19 cellular contexts compared by ENCODE assay signal in the genomic region with DNA sequence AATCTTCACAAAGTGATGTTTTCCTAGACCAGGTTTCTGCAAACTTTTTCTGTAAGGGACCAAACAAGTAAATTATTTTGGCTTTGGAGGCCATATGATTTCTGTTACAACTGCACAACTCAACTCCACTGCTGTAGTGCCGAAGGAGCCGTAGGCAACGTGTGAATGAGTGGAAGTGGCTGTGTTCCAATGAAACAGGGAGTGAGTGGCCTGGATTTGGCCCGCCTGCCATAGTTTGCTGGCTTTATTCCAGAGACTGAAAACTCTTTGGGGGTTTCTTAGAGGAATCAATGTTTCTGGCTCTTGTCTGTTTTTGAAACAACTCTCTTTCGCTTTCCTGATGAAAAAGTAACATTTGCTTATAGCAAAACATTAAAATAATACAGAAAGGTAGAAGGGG. TPM values are rescaled to one million over a fixed set of nuclear protein-coding genes. Genes with fewer than 3 reads are reported as not detected.
A peak's percentile ranks its signal among the peaks of the same experiment; 100 is the strongest.
DNase-seq lines count a peak whose midpoint lies in the region; ATAC-seq and TF ChIP-seq lines count a peak whose summit lies in the region.
"Had no signal": no experiment of that assay in that cellular context is flagged by ENCODE, and none has a peak within 500 bp of the region (broad histone marks: within the 10 kb centered on the region; RNA-seq: fewer than 3 reads in every experiment).

No MANE protein-coding gene starts in this region.

- dilution Hi-C loops in IMR-90 (cut with HindIII; ENCODE audit: low sequenced_read_pairs, unreplicated experiment) = no loop called here

- no peak for TF ChIP-seq RAD21 in IMR-90 (IDR thresholded peaks at IDR 0.05; ENCODE audit: low read length)

- H2BK15ac ChIP-seq in IMR-90 (ENCODE audit: low read depth, low read length) = no peak overlapping the region

- H3K9me1 ChIP-seq in IMR-90 (ENCODE audit: insufficient read depth, low read length) = no peaks in the 10 kb centered on the region

- H2BK5ac ChIP-seq in IMR-90 (ENCODE audit: low read depth, low read length, poor library complexity, severe bottlenecking) = no peak overlapping the region

- TF ChIP-seq CTCF in AG10803 (conservative IDR thresholded peaks at IDR 0.05; ENCODE audit: low read length) (no peak), IMR-90 (conservative IDR thresholded peaks at IDR 0.05; ENCODE audit: low read depth, low read length) (no peak), cardiac fibroblast (IDR thresholded peaks at IDR 0.05; ENCODE audit: low read depth, low read length) (no peak)

- H3K27ac ChIP-seq in IMR-90 (ENCODE audit: insufficient read depth, low read length) = no peak overlapping the region
- H3K27ac ChIP-seq: gastroesophageal sphincter, HL-60 had no signal

- no peak overlapping the region for H4K91ac ChIP-seq in IMR-90 (ENCODE audit: insufficient read depth, low read depth, low read length)

- CTCF ChIA-PET in IMR-90 (lab: Yijun Ruan, JAX) = no interaction called here

- peak; percentile 32; the same call in 1 of the 2 replicates for ATAC-seq in IMR-90 (ENCODE audit: low read depth)
- no peak for ATAC-seq in GM18511 (IDR thresholded peaks at IDR 0.05; ENCODE audit: unreplicated experiment)
- no peak for ATAC-seq in HG03442 (IDR thresholded peaks at IDR 0.05; ENCODE audit: unreplicated experiment)
- no peak for ATAC-seq in GM21515 (IDR thresholded peaks at IDR 0.05; ENCODE audit: unreplicated experiment)
- ATAC-seq: gastroesophageal sphincter, GM12878 had no signal

- H3K4me2 ChIP-seq in IMR-90 (ENCODE audit: low read depth, low read length) = no peak overlapping the region

- 0% methylated on average over 1 of the region's 5 CpGs; no CpG with 5 or more reads in 1 of the 2 experiments for WGBS in IMR-90 (ENCODE audit: extremely low coverage in 2 of 2, insufficient read length in 1 of 2), 2 experiments

- H2AK9ac ChIP-seq in IMR-90 (replicated peaks; ENCODE audit: low read depth, low read length, poor library complexity) = no peak overlapping the region

- H3K18ac ChIP-seq in IMR-90 (ENCODE audit: low read depth, low read length) = no peak overlapping the region

- no peak overlapping the region for H4K5ac ChIP-seq in IMR-90 (ENCODE audit: low read depth, low read length)

- no peaks in the 10 kb centered on the region for H4K20me1 ChIP-seq in IMR-90 (ENCODE audit: insufficient read depth, low read length)

- no peak overlapping the region for H2BK120ac ChIP-seq in IMR-90 (ENCODE audit: low read depth, low read length)

- peaks cover 23% of the 10 kb centered on the region for H3K27me3 ChIP-seq in IMR-90 (ENCODE audit: control insufficient read depth, insufficient read depth, low read length)

- H3K4me3 ChIP-seq in AG10803 (ENCODE audit: low read length) = no peak overlapping the region
- no peak overlapping the region for H3K4me3 ChIP-seq in IMR-90 (ENCODE audit: insufficient read depth, low read depth, low read length)
- no peak overlapping the region for H3K4me3 ChIP-seq in cardiac fibroblast (replicated peaks in 1 of 2; ENCODE audit: low read depth in 2 of 2, low read length in 2 of 2)
- H3K4me3 ChIP-seq: gastroesophageal sphincter, GM12878 had no signal

- DNase-seq in AG10803 (ENCODE audit: low read depth) (peak; percentile 30), IMR-90 (no peak), cardiac fibroblast (ENCODE audit: low read depth in 2 of 2) (peak; percentile 38 to 69), medulla oblongata (ENCODE audit: extremely low spot score) (peak; percentile 7), NCI-H1048 (lab: John Stamatoyannopoulos, UW) (no peak)
- DNase-seq: activated CD4-positive, alpha-beta T cell treated with anti-CD3 and anti-CD28 coated beads, Interleukin-2, amount 50 U/mL, for 1 hour; activated T-cell treated with anti-CD3 and anti-CD28 coated beads, Interleukin-2, amount 50 U/mL, for 24 hours; KG1; NCI-H69; nephron progenitor cell; stimulated activated CD4-positive, alpha-beta T cell treated with anti-CD3 and anti-CD28 coated beads, Interleukin-15, amount 100 ng/mL, for 24 hours had no signal

- no peak overlapping the region for H3K23ac ChIP-seq in IMR-90 (ENCODE audit: low read depth, low read length)

- no peak overlapping the region for H4K8ac ChIP-seq in IMR-90 (ENCODE audit: low read depth in 2 of 2, low read length in 2 of 2)

- H2AFZ ChIP-seq in IMR-90 (replicated peaks; ENCODE audit: low read length, poor library complexity) = no peak overlapping the region

- in situ Hi-C loops in IMR-90 (cut with MboI; ENCODE audit: low sequenced_read_pairs) = no loop called here

- no peak overlapping the region for H3K14ac ChIP-seq in IMR-90 (replicated peaks; ENCODE audit: low read depth, low read length)

- no peak for TF ChIP-seq POLR2A in IMR-90 (IDR thresholded peaks at IDR 0.05; ENCODE audit: low read depth, low read length)

- no peak overlapping the region for H3K9ac ChIP-seq in IMR-90 (ENCODE audit: low read depth, low read length)

- POLR2A ChIA-PET in IMR-90 (lab: Charles Lee; ENCODE audit: unreplicated experiment) = no interaction called here

- no peak overlapping the region for H3K4ac ChIP-seq in IMR-90 (ENCODE audit: low read depth, low read length)

- H3K4me1 ChIP-seq in IMR-90 (ENCODE audit: control insufficient read depth, insufficient read depth, low read length) = no peaks in the 10 kb centered on the region

- intact Hi-C loops in IMR-90 (cut with micrococcal nuclease) = no loop called here

- H2BK20ac ChIP-seq in IMR-90 (ENCODE audit: low read depth, low read length) = no peak overlapping the region

- no peaks in the 10 kb centered on the region for H3K9me3 ChIP-seq in IMR-90 (ENCODE audit: control insufficient read depth, insufficient read depth, low read length)
- H3K9me3 ChIP-seq: gastroesophageal sphincter had no signal

- no peaks in the 10 kb centered on the region for H3K79me1 ChIP-seq in IMR-90 (ENCODE audit: low read depth in 1 of 2, low read length in 2 of 2)

- no peak overlapping the region for H2AK5ac ChIP-seq in IMR-90 (ENCODE audit: low read depth, low read length)

- BruUV-seq in IMR-90 (replicated peaks; lab: Mats Ljungman, UMichigan) = no TSS peak

- no peak overlapping the region for H3K56ac ChIP-seq in IMR-90 (ENCODE audit: extremely low read depth, insufficient read depth, low read length)

- no peaks in the 10 kb centered on the region for H3K36me3 ChIP-seq in IMR-90 (ENCODE audit: control insufficient read depth, insufficient read depth, low read length)
- H3K36me3 ChIP-seq: gastroesophageal sphincter had no signal

TF ChIP-seq in IMR-90, 13 proteins besides CTCF, POLR2A, EP300 and RAD21:
- TF ChIP-seq RCOR1 (IDR thresholded peaks at IDR 0.05; ENCODE audit: insufficient replicate concordance, low read length) (no peak), MXI1 (IDR thresholded peaks at IDR 0.05; ENCODE audit: borderline replicate concordance, low read depth, low read length) (no peak)

RNA-seq across cellular contexts. Expression of gene ACTL8, which starts 12.5 kb away (rescaled TPM):
- under 0.01 and 0.28 TPM in 2 replicates for total RNA-seq in IMR-90 (2012; rRNA removed)
- polyA plus RNA-seq in IMR-90 (2012; rRNA removed) = 0.07 and 0.09 TPM in 2 replicates
- 0.10 and 0.11 TPM in 2 replicates for polyA plus RNA-seq in IMR-90 (2012; cell fraction: cytosol; rRNA removed)
- polyA plus RNA-seq in IMR-90 (2012; cell fraction: nucleus; rRNA removed; ENCODE audit: low replicate concordance) = 0.08 TPM in 2 replicates
- total RNA-seq: gastroesophageal sphincter, GM12878 had no signal
- polyA plus RNA-seq: adipose tissue, AG04450 had no signal

Comparison
In these comparisons a context has a peak if more than half of its experiments do, and no peak if none do; other contexts are left out.
1. DNase-seq: peak in AG10803 (single experiment), cardiac fibroblast (2 of 2) and medulla oblongata (single experiment); none in IMR-90 (single experiment) and NCI-H1048 (single experiment).